ENCODE assay signal across 1 cellular context in the genomic region with DNA sequence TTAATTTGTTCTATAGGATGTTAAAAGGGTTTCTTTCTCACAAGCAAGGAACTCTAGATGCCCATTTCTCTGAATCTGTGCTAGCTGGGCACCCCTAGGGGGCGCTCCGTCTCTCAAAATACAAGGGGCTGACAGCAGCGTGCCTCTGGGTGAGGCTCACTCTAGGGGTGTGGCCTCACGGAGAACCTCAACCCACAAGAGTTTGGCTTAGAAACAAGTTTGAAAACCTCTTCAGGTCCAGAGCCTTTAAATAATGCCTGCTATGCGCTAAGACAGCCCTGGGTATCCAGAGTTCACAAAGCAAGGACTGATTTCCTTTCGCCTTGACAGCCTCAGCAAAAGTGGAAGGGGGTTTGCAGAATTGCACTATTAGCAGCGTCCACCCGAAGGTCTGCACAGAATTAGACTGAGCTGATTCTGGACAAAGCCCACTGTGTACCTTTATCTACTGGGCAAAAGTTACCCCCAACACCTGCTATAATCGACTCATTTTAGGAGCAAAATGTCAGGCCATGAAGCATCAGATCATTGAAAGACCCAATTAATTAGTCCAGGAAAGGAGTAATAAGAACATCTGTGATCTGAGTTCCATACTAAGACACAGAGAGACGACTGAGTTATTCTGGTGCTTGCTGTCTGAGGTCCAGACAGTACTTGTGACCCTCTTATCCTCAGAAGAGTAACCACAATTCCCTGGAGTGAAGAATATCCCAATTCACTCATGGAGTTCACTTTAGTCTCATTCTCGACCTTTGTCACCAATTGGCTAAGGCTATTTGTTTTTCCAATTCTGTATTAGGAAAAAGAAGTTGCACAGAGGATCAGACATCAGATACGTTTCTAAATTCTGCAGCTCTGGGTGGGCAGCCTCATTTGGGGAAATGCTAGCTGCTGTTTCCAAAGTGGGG.
TF ChIP-seq lines count a peak whose summit lies in the region.

No MANE protein-coding gene starts in this region.

TF ChIP-seq in GM23338, 12 proteins besides CTCF, POLR2A, EP300 and RAD21 (continued from another document):
- TF ChIP-seq, protein P1, sequence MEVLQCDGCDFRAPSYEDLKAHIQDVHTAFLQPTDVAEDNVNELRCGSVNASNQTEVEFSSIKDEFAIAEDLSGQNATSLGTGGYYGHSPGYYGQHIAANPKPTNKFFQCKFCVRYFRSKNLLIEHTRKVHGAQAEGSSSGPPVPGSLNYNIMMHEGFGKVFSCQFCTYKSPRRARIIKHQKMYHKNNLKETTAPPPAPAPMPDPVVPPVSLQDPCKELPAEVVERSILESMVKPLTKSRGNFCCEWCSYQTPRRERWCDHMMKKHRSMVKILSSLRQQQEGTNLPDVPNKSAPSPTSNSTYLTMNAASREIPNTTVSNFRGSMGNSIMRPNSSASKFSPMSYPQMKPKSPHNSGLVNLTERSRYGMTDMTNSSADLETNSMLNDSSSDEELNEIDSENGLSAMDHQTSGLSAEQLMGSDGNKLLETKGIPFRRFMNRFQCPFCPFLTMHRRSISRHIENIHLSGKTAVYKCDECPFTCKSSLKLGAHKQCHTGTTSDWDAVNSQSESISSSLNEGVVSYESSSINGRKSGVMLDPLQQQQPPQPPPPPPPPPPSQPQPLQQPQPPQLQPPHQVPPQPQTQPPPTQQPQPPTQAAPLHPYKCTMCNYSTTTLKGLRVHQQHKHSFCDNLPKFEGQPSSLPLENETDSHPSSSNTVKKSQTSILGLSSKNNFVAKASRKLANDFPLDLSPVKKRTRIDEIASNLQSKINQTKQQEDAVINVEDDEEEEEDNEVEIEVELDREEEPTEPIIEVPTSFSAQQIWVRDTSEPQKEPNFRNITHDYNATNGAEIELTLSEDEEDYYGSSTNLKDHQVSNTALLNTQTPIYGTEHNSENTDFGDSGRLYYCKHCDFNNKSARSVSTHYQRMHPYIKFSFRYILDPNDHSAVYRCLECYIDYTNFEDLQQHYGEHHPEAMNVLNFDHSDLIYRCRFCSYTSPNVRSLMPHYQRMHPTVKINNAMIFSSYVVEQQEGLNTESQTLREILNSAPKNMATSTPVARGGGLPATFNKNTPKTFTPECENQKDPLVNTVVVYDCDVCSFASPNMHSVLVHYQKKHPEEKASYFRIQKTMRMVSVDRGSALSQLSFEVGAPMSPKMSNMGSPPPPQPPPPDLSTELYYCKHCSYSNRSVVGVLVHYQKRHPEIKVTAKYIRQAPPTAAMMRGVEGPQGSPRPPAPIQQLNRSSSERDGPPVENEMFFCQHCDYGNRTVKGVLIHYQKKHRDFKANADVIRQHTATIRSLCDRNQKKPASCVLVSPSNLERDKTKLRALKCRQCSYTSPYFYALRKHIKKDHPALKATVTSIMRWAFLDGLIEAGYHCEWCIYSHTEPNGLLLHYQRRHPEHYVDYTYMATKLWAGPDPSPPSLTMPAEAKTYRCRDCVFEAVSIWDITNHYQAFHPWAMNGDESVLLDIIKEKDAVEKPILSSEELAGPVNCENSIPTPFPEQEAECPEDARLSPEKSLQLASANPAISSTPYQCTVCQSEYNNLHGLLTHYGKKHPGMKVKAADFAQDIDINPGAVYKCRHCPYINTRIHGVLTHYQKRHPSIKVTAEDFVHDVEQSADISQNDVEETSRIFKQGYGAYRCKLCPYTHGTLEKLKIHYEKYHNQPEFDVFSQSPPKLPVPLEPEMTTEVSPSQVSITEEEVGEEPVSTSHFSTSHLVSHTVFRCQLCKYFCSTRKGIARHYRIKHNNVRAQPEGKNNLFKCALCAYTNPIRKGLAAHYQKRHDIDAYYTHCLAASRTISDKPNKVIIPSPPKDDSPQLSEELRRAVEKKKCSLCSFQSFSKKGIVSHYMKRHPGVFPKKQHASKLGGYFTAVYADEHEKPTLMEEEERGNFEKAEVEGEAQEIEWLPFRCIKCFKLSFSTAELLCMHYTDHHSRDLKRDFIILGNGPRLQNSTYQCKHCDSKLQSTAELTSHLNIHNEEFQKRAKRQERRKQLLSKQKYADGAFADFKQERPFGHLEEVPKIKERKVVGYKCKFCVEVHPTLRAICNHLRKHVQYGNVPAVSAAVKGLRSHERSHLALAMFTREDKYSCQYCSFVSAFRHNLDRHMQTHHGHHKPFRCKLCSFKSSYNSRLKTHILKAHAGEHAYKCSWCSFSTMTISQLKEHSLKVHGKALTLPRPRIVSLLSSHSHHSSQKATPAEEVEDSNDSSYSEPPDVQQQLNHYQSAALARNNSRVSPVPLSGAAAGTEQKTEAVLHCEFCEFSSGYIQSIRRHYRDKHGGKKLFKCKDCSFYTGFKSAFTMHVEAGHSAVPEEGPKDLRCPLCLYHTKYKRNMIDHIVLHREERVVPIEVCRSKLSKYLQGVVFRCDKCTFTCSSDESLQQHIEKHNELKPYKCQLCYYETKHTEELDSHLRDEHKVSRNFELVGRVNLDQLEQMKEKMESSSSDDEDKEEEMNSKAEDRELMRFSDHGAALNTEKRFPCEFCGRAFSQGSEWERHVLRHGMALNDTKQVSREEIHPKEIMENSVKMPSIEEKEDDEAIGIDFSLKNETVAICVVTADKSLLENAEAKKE (CRISPR knock-in tag; IDR thresholded peaks at IDR 0.05) = no peak
- TF ChIP-seq CREB1 (CRISPR knock-in tag; IDR thresholded peaks at IDR 0.05; ENCODE audit: low read depth) = no peak
